In the genomic region with DNA sequence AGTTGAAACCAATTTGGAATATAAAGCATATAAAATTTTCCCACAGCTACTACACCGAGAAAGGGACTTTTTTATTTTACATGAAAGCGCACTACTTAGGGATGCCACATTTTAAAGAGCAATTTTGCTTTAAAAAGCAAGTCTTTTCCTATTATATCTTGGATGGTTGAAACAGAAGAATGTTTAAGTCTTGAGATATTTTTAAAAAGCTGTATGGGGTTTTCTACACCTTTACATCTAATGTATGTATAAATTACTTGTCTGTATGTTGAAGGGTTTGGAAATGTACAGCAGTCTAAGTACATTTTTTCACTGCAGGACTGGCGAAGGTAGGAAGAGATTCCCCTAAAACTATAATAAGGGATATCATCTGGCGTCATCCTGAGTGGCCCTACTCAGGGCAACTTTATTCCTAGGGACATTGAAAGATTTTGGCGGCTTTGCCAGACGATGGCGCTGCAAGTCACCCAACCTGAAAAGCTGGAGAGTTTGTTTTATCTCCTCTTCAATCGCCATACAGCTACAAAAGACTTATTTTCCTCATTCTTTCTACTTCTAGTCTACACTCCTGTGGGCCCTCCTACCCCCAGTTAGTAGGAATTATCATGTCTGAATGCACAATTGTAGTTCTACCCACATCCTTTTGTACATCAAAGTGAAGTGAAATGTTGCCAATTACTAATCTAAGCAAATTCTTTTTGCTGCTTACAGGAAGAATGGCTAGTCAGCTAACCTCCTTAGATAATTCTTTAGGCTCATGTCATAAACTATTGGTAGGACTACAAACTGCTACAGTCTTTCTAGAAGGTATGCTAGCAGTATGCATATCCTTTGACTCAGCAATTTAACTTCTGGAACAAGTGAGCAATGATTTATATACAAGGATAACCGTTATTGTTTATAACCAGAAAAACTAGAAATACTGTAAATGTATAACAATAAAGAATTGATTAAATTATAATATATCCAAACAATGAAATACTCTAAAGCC, we compare ENCODE assay signal across 8 cellular contexts. TPM values are rescaled to one million over a fixed set of nuclear protein-coding genes. Genes with fewer than 3 reads are reported as not detected.
DNase-seq lines count a peak whose midpoint lies in the region; ATAC-seq and TF ChIP-seq lines count a peak whose summit lies in the region.

No MANE protein-coding gene starts in this region.

- no peaks in the 10 kb centered on the region for H3K27me3 Mint-ChIP-seq in natural killer cell treated with Interleukin-12 subunit alpha and Interleukin-12 subunit beta and Interleukin-15 and Interleukin-18, amount 100 ng/mL, for 72 hours

- H2AFZ ChIP-seq in DND-41 (ENCODE audit: low read depth, low read length) (peak overlapping the region; percentile 70), KMS-11 (ENCODE audit: low read depth) (peak overlapping the region; percentile 62)

- peak overlapping the region; percentile 48 for H3K27ac ChIP-seq in DND-41 (ENCODE audit: low read length)
- peak overlapping the region; percentile 97; the same call in 1 of the 2 replicates for H3K27ac ChIP-seq in KMS-11
- peak overlapping the region; percentile 48 for H3K27ac ChIP-seq in subcutaneous abdominal adipose tissue (ENCODE audit: low read depth, low read length)

- peak overlapping the region; percentile 96 to 99 for H3K27ac Mint-ChIP-seq in natural killer cell treated with Interleukin-12 subunit alpha and Interleukin-12 subunit beta and Interleukin-15 and Interleukin-18, amount 100 ng/mL, for 72 hours

- H3K4me1 Mint-ChIP-seq in natural killer cell treated with Interleukin-12 subunit alpha and Interleukin-12 subunit beta and Interleukin-15 and Interleukin-18, amount 100 ng/mL, for 72 hours (ENCODE audit: low read depth in 2 of 2): peaks cover 27 to 37% of the 10 kb centered on the region in 2 donors

- ATAC-seq in DND-41 (ENCODE audit: insufficient read depth, low read depth) (peak; percentile 59), GM21786 (IDR thresholded peaks at IDR 0.05; ENCODE audit: unreplicated experiment) (peak; percentile 44)
- ATAC-seq in natural killer cell treated with Interleukin-12 subunit alpha and Interleukin-12 subunit beta and Interleukin-15 and Interleukin-18, amount 100 ng/mL, for 72 hours: peak; percentile 47 to 58

- H3K4me3 ChIP-seq in DND-41 (ENCODE audit: low read depth in 1 of 2, low read length in 2 of 2): peak overlapping the region; percentile 26 to 82; a peak in 3 of 4 replicates
- peak overlapping the region; percentile 59 for H3K4me3 ChIP-seq in KMS-11 (IDR thresholded peaks at IDR 0.05; ENCODE audit: insufficient read depth, low read depth, low read length)
- peak overlapping the region; percentile 87 for H3K4me3 ChIP-seq in fibroblast of pulmonary artery (replicated peaks; ENCODE audit: low read depth, low read length)
- H3K4me3 ChIP-seq in subcutaneous abdominal adipose tissue (ENCODE audit: low read depth in 1 of 5, low read length in 5 of 5): peak overlapping the region; percentile 77 to 98 (median 94)

- H3K9me3 ChIP-seq in DND-41 (ENCODE audit: insufficient read depth, low read length, severe bottlenecking): no peaks in the 10 kb centered on the region
- no peaks in the 10 kb centered on the region for H3K9me3 ChIP-seq in subcutaneous abdominal adipose tissue (ENCODE audit: control insufficient read depth in 5 of 5, low read length in 5 of 5)

- peak; percentile 81 for TF ChIP-seq CTCF in DND-41 (IDR thresholded peaks at IDR 0.05; ENCODE audit: borderline replicate concordance, extremely low read depth, low read length, poor library complexity, severe bottlenecking)
- TF ChIP-seq CTCF in KMS-11 (conservative IDR thresholded peaks at IDR 0.05; ENCODE audit: low read depth, low read length): peak; percentile 87
- peak; percentile 77 for TF ChIP-seq CTCF in fibroblast of pulmonary artery (IDR thresholded peaks at IDR 0.05; ENCODE audit: low read length, missing control alignments)

- H3K27me3 ChIP-seq in DND-41 (ENCODE audit: insufficient read depth, low read length, poor library complexity) (no peaks in the 10 kb centered on the region), KMS-11 (ENCODE audit: insufficient read depth, low read depth) (no peaks in the 10 kb centered on the region), subcutaneous abdominal adipose tissue (ENCODE audit: control insufficient read depth in 5 of 5, insufficient read depth in 4 of 5, low read length in 5 of 5) (no peaks in the 10 kb centered on the region)

- peaks cover 42% of the 10 kb centered on the region for H3K4me1 ChIP-seq in DND-41 (ENCODE audit: insufficient read depth, low read length)
- H3K4me1 ChIP-seq in KMS-11 (ENCODE audit: low read depth, poor library complexity, severe bottlenecking): peaks cover 32% of the 10 kb centered on the region
- H3K4me1 ChIP-seq in subcutaneous abdominal adipose tissue (ENCODE audit: control insufficient read depth in 5 of 5, insufficient read depth in 5 of 5, low read length in 5 of 5): peaks cover 0 to 24% (median 23%) of the 10 kb centered on the region in 5 donors

- no peaks in the 10 kb centered on the region for H3K36me3 Mint-ChIP-seq in natural killer cell treated with Interleukin-12 subunit alpha and Interleukin-12 subunit beta and Interleukin-15 and Interleukin-18, amount 100 ng/mL, for 72 hours

- H3K9ac ChIP-seq in DND-41 (ENCODE audit: low read depth, low read length) (peak overlapping the region; percentile 71), KMS-11 (peak overlapping the region; percentile 13; the same call in 1 of the 2 replicates), subcutaneous abdominal adipose tissue (ENCODE audit: low read length in 5 of 5) (peak overlapping the region in 4 of 5 donors; percentile 31 to 47 (median 36))

- no peaks in the 10 kb centered on the region for H3K9me3 Mint-ChIP-seq in natural killer cell treated with Interleukin-12 subunit alpha and Interleukin-12 subunit beta and Interleukin-15 and Interleukin-18, amount 100 ng/mL, for 72 hours

- H3K36me3 ChIP-seq in DND-41 (ENCODE audit: insufficient read depth, low read length): no peaks in the 10 kb centered on the region
- H3K36me3 ChIP-seq in KMS-11 (ENCODE audit: insufficient read depth): no peaks in the 10 kb centered on the region
- H3K36me3 ChIP-seq in subcutaneous abdominal adipose tissue (ENCODE audit: control insufficient read depth in 5 of 5, insufficient read depth in 5 of 5, low read length in 5 of 5): no peaks in the 10 kb centered on the region

- no peaks in the 10 kb centered on the region for H4K20me1 ChIP-seq in DND-41 (ENCODE audit: insufficient read depth, low read length)
- H4K20me1 ChIP-seq in KMS-11 (ENCODE audit: insufficient read depth): no peaks in the 10 kb centered on the region

- peak overlapping the region; percentile 98 for H3K4me3 Mint-ChIP-seq in natural killer cell treated with Interleukin-12 subunit alpha and Interleukin-12 subunit beta and Interleukin-15 and Interleukin-18, amount 100 ng/mL, for 72 hours

- H3K4me2 ChIP-seq in DND-41 (ENCODE audit: insufficient read depth, low read length) (peak overlapping the region; percentile 83), KMS-11 (peak overlapping the region; percentile 66)

- DNase-seq in DND-41 (peak; percentile 79), RPMI7951 (ENCODE audit: low read depth) (peak; percentile 78), fibroblast of pulmonary artery (ENCODE audit: low read depth) (peak; percentile 82)
- peak; percentile 46 to 49 for DNase-seq in activated T-helper 1 cell treated with anti-CD3 and anti-CD28 coated beads, Interleukin-2, amount 50 U/mL, for 16 hours (ENCODE audit: low read depth in 1 of 2, low spot score in 1 of 2)
- no peak for DNase-seq in natural killer cell treated with Interleukin-12 subunit alpha and Interleukin-12 subunit beta and Interleukin-15 and Interleukin-18, amount 100 ng/mL, for 72 hours (ENCODE audit: low spot score)

- H3K79me2 ChIP-seq in DND-41 (ENCODE audit: insufficient read depth, low read length): peaks cover 27% of the 10 kb centered on the region
- peaks cover 30% of the 10 kb centered on the region for H3K79me2 ChIP-seq in KMS-11 (ENCODE audit: insufficient read depth, low read depth)

RNA-seq across cellular contexts. Expression of a gene that starts 0.8 kb away (rescaled TPM):
- 5.9 and 6.4 TPM in 2 replicates for total RNA-seq in RPMI7951 (2014; rRNA removed; shearing (Covaris generic))
- 10 to 100 TPM in 1 of 2 donors, 1 to 10 TPM in 1; 9.8 to 20.6 TPM for total RNA-seq in natural killer cell treated with Interleukin-12 subunit alpha and Interleukin-12 subunit beta and Interleukin-15 and Interleukin-18, amount 100 ng/mL, for 72 hours

RNA-seq across cellular contexts. Expression of a gene that starts 7.2 kb away (rescaled TPM):
- total RNA-seq in RPMI7951 (2014; rRNA removed; shearing (Covaris generic)): 17.1 and 21.7 TPM in 2 replicates
- total RNA-seq in natural killer cell treated with Interleukin-12 subunit alpha and Interleukin-12 subunit beta and Interleukin-15 and Interleukin-18, amount 100 ng/mL, for 72 hours: 10 to 100 TPM; 21.8 to 24.9 TPM

Comparison
In these comparisons a context has a peak if more than half of its experiments do, and no peak if none do; other contexts are left out.
1. H3K9ac ChIP-seq: peak in every context shown above with its lines; median percentile 71 in DND-41; 36 in subcutaneous abdominal adipose tissue; 13 in KMS-11.